ENCODE assay signal across 1 cellular context in the genomic region with DNA sequence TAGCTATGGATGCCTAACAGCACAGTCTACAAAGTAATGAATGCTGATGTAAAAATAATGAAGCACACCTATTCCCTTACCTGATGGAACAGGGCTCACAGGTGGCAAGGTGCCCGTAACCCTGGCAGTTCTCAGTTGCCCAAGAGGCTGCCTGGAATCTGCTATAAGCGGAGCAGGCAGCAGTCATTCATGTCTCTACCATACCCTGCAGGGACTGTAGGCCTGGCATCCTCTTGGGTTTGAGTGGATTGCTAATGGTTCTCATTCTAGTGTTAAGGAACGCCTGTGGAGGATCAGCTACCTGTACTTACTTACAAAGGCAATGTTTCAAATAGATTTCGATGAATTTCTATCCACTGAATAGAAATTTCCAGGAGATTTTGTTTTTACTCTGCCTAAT.
TF ChIP-seq lines count a peak whose summit lies in the region.

No MANE protein-coding gene starts in this region.

TF ChIP-seq in H1, 55 proteins besides CTCF, POLR2A, EP300 and RAD21:
- TF ChIP-seq SP4 (IDR thresholded peaks at IDR 0.05; ENCODE audit: low read length) (no peak), CHD1 (IDR thresholded peaks at IDR 0.05; ENCODE audit: low read depth, low read length) (no peak), TCF12 (IDR thresholded peaks at IDR 0.05; ENCODE audit: low read depth, low read length) (0 out of 2 replicates have a peak, but pooled peaks have one; percentile 10), YY1 (IDR thresholded peaks at IDR 0.05; ENCODE audit: low read depth, low read length) (peak; percentile 5; the same call in 1 of the 2 replicates), CEBPB (IDR thresholded peaks at IDR 0.05; ENCODE audit: low read depth, low read length) (peak; percentile 19; the same call in 1 of the 2 replicates), HDAC2 (IDR thresholded peaks at IDR 0.05; ENCODE audit: borderline replicate concordance in 1 of 2, low read depth in 2 of 2, low read length in 2 of 2) (peak in 1 of 2 experiments; percentile 94; a peak in 1 of 4 replicates), POLR2AphosphoS5 (IDR thresholded peaks at IDR 0.05; ENCODE audit: low read depth, low read length) (0 out of 2 replicates have a peak, but pooled peaks have one; percentile 31), JUN (IDR thresholded peaks at IDR 0.05; ENCODE audit: low read depth, low read length) (no peak), SP1 (IDR thresholded peaks at IDR 0.05; ENCODE audit: low read depth, low read length) (peak; percentile 72), FOSL1 (IDR thresholded peaks at IDR 0.05; ENCODE audit: insufficient read depth, low read depth, low read length) (no peak), JUND (IDR thresholded peaks at IDR 0.05; ENCODE audit: low read length) (no peak), NANOG (IDR thresholded peaks at IDR 0.05; ENCODE audit: insufficient read depth, low read depth, low read length, poor library complexity, severe bottlenecking) (peak; percentile 99), TEAD4 (IDR thresholded peaks at IDR 0.05; ENCODE audit: low read depth, low read length) (peak; percentile 65), BCL11A (IDR thresholded peaks at IDR 0.05; ENCODE audit: low read depth in 2 of 2, low read length in 2 of 2) (peak in 1 of 2 experiments; percentile 72)
- TF ChIP-seq, protein P1, sequence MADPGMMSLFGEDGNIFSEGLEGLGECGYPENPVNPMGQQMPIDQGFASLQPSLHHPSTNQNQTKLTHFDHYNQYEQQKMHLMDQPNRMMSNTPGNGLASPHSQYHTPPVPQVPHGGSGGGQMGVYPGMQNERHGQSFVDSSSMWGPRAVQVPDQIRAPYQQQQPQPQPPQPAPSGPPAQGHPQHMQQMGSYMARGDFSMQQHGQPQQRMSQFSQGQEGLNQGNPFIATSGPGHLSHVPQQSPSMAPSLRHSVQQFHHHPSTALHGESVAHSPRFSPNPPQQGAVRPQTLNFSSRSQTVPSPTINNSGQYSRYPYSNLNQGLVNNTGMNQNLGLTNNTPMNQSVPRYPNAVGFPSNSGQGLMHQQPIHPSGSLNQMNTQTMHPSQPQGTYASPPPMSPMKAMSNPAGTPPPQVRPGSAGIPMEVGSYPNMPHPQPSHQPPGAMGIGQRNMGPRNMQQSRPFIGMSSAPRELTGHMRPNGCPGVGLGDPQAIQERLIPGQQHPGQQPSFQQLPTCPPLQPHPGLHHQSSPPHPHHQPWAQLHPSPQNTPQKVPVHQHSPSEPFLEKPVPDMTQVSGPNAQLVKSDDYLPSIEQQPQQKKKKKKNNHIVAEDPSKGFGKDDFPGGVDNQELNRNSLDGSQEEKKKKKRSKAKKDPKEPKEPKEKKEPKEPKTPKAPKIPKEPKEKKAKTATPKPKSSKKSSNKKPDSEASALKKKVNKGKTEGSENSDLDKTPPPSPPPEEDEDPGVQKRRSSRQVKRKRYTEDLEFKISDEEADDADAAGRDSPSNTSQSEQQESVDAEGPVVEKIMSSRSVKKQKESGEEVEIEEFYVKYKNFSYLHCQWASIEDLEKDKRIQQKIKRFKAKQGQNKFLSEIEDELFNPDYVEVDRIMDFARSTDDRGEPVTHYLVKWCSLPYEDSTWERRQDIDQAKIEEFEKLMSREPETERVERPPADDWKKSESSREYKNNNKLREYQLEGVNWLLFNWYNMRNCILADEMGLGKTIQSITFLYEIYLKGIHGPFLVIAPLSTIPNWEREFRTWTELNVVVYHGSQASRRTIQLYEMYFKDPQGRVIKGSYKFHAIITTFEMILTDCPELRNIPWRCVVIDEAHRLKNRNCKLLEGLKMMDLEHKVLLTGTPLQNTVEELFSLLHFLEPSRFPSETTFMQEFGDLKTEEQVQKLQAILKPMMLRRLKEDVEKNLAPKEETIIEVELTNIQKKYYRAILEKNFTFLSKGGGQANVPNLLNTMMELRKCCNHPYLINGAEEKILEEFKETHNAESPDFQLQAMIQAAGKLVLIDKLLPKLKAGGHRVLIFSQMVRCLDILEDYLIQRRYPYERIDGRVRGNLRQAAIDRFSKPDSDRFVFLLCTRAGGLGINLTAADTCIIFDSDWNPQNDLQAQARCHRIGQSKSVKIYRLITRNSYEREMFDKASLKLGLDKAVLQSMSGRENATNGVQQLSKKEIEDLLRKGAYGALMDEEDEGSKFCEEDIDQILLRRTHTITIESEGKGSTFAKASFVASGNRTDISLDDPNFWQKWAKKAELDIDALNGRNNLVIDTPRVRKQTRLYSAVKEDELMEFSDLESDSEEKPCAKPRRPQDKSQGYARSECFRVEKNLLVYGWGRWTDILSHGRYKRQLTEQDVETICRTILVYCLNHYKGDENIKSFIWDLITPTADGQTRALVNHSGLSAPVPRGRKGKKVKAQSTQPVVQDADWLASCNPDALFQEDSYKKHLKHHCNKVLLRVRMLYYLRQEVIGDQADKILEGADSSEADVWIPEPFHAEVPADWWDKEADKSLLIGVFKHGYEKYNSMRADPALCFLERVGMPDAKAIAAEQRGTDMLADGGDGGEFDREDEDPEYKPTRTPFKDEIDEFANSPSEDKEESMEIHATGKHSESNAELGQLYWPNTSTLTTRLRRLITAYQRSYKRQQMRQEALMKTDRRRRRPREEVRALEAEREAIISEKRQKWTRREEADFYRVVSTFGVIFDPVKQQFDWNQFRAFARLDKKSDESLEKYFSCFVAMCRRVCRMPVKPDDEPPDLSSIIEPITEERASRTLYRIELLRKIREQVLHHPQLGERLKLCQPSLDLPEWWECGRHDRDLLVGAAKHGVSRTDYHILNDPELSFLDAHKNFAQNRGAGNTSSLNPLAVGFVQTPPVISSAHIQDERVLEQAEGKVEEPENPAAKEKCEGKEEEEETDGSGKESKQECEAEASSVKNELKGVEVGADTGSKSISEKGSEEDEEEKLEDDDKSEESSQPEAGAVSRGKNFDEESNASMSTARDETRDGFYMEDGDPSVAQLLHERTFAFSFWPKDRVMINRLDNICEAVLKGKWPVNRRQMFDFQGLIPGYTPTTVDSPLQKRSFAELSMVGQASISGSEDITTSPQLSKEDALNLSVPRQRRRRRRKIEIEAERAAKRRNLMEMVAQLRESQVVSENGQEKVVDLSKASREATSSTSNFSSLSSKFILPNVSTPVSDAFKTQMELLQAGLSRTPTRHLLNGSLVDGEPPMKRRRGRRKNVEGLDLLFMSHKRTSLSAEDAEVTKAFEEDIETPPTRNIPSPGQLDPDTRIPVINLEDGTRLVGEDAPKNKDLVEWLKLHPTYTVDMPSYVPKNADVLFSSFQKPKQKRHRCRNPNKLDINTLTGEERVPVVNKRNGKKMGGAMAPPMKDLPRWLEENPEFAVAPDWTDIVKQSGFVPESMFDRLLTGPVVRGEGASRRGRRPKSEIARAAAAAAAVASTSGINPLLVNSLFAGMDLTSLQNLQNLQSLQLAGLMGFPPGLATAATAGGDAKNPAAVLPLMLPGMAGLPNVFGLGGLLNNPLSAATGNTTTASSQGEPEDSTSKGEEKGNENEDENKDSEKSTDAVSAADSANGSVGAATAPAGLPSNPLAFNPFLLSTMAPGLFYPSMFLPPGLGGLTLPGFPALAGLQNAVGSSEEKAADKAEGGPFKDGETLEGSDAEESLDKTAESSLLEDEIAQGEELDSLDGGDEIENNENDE (IDR thresholded peaks at IDR 0.05; ENCODE audit: insufficient replicate concordance, low read length) = peak; percentile 64
